Comparison of ENCODE assay signal across 8 cellular contexts in genomic region chr15:71532994-71533393, GRCh38.
DNase-seq lines count a peak whose midpoint lies in the region; ATAC-seq and TF ChIP-seq lines count a peak whose summit lies in the region.

No MANE protein-coding gene starts in this region.

- no peak for TF ChIP-seq POLR2A in adrenal gland (IDR thresholded peaks at IDR 0.05)
- TF ChIP-seq POLR2A in right lobe of liver (IDR thresholded peaks at IDR 0.05) = no peak

- H3K36me3 Mint-ChIP-seq in activated naive CD4-positive, alpha-beta T cell treated with anti-CD3 and anti-CD28 coated beads, Interleukin-2, amount 50 U/mL, for 72 hours = no peaks in the 10 kb centered on the region

- no peak overlapping the region for H3K4me3 ChIP-seq in adrenal gland
- no peak overlapping the region for H3K4me3 ChIP-seq in right lobe of liver

- H3K36me3 ChIP-seq in adrenal gland (replicated peaks in 1 of 2) (no peaks in the 10 kb centered on the region), right lobe of liver (no peaks in the 10 kb centered on the region)

- H3K9me3 Mint-ChIP-seq in activated naive CD4-positive, alpha-beta T cell treated with anti-CD3 and anti-CD28 coated beads, Interleukin-2, amount 50 U/mL, for 72 hours = peaks cover 0 to 3% of the 10 kb centered on the region in 2 donors

- no peak overlapping the region for H3K27ac Mint-ChIP-seq in activated naive CD4-positive, alpha-beta T cell treated with anti-CD3 and anti-CD28 coated beads, Interleukin-2, amount 50 U/mL, for 72 hours

- ATAC-seq in right lobe of liver = peak; percentile 71 to 84 (median 76)
- ATAC-seq in HG03521 (IDR thresholded peaks at IDR 0.05; ENCODE audit: unreplicated experiment) = no peak
- no peak for ATAC-seq in activated naive CD4-positive, alpha-beta T cell treated with anti-CD3 and anti-CD28 coated beads, Interleukin-2, amount 50 U/mL, for 72 hours

- DNase-seq in GM10266 (ENCODE audit: extremely low spot score) (peak; percentile 24), adrenal gland (peak in 1 of 7 donors; percentile 32), right lobe of liver (no peak), UCSD-AML1 (lab: John Stamatoyannopoulos, UW; ENCODE audit: unreplicated experiment) (no peak)
- DNase-seq in activated naive CD4-positive, alpha-beta T cell treated with anti-CD3 and anti-CD28 coated beads, Interleukin-2, amount 50 U/mL, for 72 hours (ENCODE audit: low spot score in 2 of 2) = no peak
- no peak for DNase-seq in NK-92 treated with Interleukin-12 subunit alpha and Interleukin-12 subunit beta, amount 100 ng/mL, for 24 hours (lab: John Stamatoyannopoulos, UW)

- TF ChIP-seq CTCF in GM10266 (IDR thresholded peaks at IDR 0.05; ENCODE audit: control insufficient read depth, insufficient read depth, low read depth, missing control alignments) = peak; percentile 29
- peak; percentile 85 for TF ChIP-seq CTCF in LNCAP (IDR thresholded peaks at IDR 0.05)
- peak in 5 of 6 experiments; percentile 29 to 59 (median 42) for TF ChIP-seq CTCF in adrenal gland (IDR thresholded peaks at IDR 0.05)
- peak; percentile 39 to 75 (median 60) for TF ChIP-seq CTCF in right lobe of liver (IDR thresholded peaks at IDR 0.05)

- 78 to 82% (median 80%) methylated on average over 6 of the region's 6 CpGs for WGBS in adrenal gland, 4 donors
- 44% methylated on average over 6 of the region's 6 CpGs for WGBS in right lobe of liver (ENCODE audit: insufficient coverage, low coverage, low lambda C conversion rate, missing lambda C conversion rate)

- H3K27me3 ChIP-seq in adrenal gland (no peaks in the 10 kb centered on the region), right lobe of liver (no peaks in the 10 kb centered on the region)

- H3K4me1 ChIP-seq in adrenal gland (replicated peaks in 1 of 2) (no peaks in the 10 kb centered on the region), right lobe of liver (peaks cover 0 to 15% (median 5%) of the 10 kb centered on the region in 4 donors)

- H3K27ac ChIP-seq in adrenal gland (no peak overlapping the region), right lobe of liver (no peak overlapping the region)

- intact Hi-C loops in adrenal gland (cut with DNase I) = loop anchor here in 1 of 2 donors (10.0 kb wide), 1 partner anchor 62 kb away; no protein-coding TSS in a partner anchor
- intact Hi-C loops in right lobe of liver (cut with DNase I) = no loop called here

- H3K9me3 ChIP-seq in adrenal gland (replicated peaks in 1 of 3) (no peaks in the 10 kb centered on the region), right lobe of liver (no peaks in the 10 kb centered on the region)

Comparison
In these comparisons a context has a peak if more than half of its experiments do, and no peak if none do; other contexts are left out.
1. CTCF ChIP-seq: peak in every context shown above with its lines; median percentile 85 in LNCAP; 60 in right lobe of liver; 42 in adrenal gland; 29 in GM10266.
2. ATAC-seq: peak in right lobe of liver (4 of 4); none in HG03521 (single experiment) and activated naive CD4-positive, alpha-beta T cell treated with anti-CD3 and anti-CD28 coated beads, Interleukin-2, amount 50 U/mL, for 72 hours (0 of 2).